ENCODE assay signal across 1 cellular context in the genomic region with DNA sequence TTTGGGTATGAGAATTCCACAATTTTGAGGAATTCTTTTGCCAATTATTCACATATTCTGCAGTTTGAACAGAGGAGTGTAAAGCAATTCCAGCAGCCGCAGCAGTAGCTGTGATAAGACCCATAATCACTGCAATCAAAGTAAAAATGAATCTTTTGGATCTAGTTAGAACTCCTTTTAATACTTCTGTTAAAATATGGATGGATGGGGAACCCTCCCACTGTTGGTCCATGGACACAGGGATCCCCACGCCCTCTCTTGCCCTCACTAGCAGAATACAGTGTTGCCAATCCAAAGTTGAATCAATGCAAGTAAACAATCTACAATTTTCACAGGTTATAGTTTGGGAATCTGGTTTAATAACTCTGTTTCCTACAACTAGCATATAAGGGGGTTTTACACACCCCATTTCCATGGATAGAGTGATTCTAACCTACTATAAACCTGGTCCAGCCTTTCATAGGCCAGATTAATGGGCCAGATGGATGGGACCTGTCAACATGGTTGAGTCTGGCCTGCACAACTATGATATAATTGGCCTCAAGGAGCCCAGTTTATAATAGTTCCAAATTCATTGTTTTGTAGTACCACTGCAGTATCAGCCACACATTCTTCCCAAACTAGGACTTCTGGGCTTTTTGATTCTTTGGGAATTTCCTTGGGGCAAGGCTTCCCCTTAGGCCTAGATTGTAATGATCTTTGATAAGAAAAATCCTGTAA.
TF ChIP-seq lines count a peak whose summit lies in the region.

No MANE protein-coding gene starts in this region.

TF ChIP-seq in K562, 482 proteins besides CTCF, POLR2A, EP300 and RAD21:
- TF ChIP-seq PHB (CRISPR knock-in tag; IDR thresholded peaks at IDR 0.05): 0 out of 2 replicates have a peak, but pooled peaks have one; percentile 36
TF ChIP-seq in K562: peak in this region for 1; not testable (repeated sequence) for 481.
